8 cellular contexts compared by ENCODE assay signal in the genomic region with DNA sequence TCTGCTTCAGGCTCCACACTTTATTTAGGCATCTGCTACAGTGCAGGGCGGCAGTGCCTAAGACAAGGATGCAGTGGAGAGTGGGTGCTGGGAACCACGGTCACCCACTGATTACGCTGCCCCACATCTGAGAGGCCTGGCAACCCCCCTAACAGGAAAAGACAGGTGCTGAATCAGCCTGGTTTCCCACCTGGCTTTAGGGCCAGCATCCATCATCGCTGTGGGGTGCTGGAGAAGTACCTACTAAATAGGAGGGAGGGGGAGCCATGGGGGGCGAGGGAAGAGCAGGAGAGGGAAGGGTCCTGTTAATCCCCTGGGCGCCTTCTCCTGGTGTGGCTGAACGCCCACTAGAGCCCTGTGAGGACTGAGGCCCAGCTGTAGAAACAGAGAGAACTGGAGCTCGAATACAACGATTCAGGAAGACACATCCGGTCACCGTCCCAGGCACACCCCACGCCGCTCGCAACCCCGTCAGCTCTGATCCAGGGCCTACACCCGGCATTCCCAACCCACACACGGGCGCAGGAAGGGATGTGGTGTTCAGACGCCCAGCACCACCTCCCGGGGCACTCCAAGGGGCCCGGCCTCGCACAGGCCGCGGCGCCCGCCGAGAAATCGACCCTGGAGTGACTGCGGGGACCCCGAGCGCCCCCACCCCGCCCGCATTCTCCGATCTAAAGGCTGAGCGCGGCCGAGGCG. TPM values are rescaled to one million over a fixed set of nuclear protein-coding genes. Genes with fewer than 3 reads are reported as not detected.
DNase-seq lines count a peak whose midpoint lies in the region; ATAC-seq and TF ChIP-seq lines count a peak whose summit lies in the region.

No MANE protein-coding gene starts in this region.

- H3K79me2 ChIP-seq in SK-N-SH (ENCODE audit: insufficient read depth): peaks cover 27% of the 10 kb centered on the region; the same call in 1 of the 2 replicates

- DNase-seq in Caco-2: peak; percentile 50 to 52
- no peak for DNase-seq in SK-N-SH
- DNase-seq in MCF 10A (ENCODE audit: unreplicated experiment): peak; percentile 55
- peak; percentile 77 for DNase-seq in islet precursor cell
- peak; percentile 59 for DNase-seq in stimulated activated CD4-positive, alpha-beta T cell treated with anti-CD3 and anti-CD28 coated beads, Interleukin-15, amount 100 ng/mL, for 24 hours
- no peak for DNase-seq in COLO829 (ENCODE audit: low spot score)

- peak overlapping the region; percentile 81 for H3K9ac ChIP-seq in SK-N-SH

- H3K4me1 ChIP-seq in Caco-2 (peaks cover 19% of the 10 kb centered on the region), SK-N-SH (ENCODE audit: control insufficient read depth in 1 of 2, insufficient read depth in 2 of 2, low read depth in 1 of 2, low read length in 1 of 2) (peaks cover 12% of the 10 kb centered on the region in 2 experiments; a peak in 3 of 4 replicates)

- H3K4me3 Mint-ChIP-seq in Caco-2 (ENCODE audit: unreplicated experiment) (peak overlapping the region; percentile 67), MCF 10A (ENCODE audit: unreplicated experiment) (peak overlapping the region; percentile 74)

- TF ChIP-seq RAD21 in SK-N-SH (IDR thresholded peaks at IDR 0.05; ENCODE audit: low read length): no peak

- H3K27me3 ChIP-seq in Caco-2 (replicated peaks; ENCODE audit: control insufficient read depth, insufficient read depth, low read length) (no peaks in the 10 kb centered on the region), SK-N-SH (ENCODE audit: insufficient read depth) (no peaks in the 10 kb centered on the region)

- TF ChIP-seq EP300 in SK-N-SH (IDR thresholded peaks at IDR 0.05; ENCODE audit: borderline replicate concordance in 1 of 2, low read depth in 1 of 2, low read length in 1 of 2): no peak

- H3K4me2 ChIP-seq in SK-N-SH: peak overlapping the region; percentile 87

- no peaks in the 10 kb centered on the region for H4K20me1 ChIP-seq in SK-N-SH (ENCODE audit: insufficient read depth)

- intact Hi-C loops in Caco-2 (cut with micrococcal nuclease; ENCODE audit: unreplicated experiment): no loop called here
- intact Hi-C loops in MCF 10A (cut with micrococcal nuclease): no loop called here

- H3K27me3 Mint-ChIP-seq in Caco-2 (ENCODE audit: insufficient read depth, unreplicated experiment) (no peaks in the 10 kb centered on the region), MCF 10A (ENCODE audit: insufficient read depth, unreplicated experiment) (no peaks in the 10 kb centered on the region)

- no peaks in the 10 kb centered on the region for H3K9me2 ChIP-seq in SK-N-SH

- peak overlapping the region; percentile 55 for H2AFZ ChIP-seq in SK-N-SH (ENCODE audit: low read depth)

- no peaks in the 10 kb centered on the region for H3K9me3 ChIP-seq in Caco-2
- H3K9me3 ChIP-seq in SK-N-SH: no peaks in the 10 kb centered on the region

- H3K27ac ChIP-seq in SK-N-SH (ENCODE audit: low read depth in 2 of 2, low read length in 1 of 2): peak overlapping the region; percentile 71 to 85

- H3K36me3 ChIP-seq in Caco-2 (ENCODE audit: control insufficient read depth, insufficient read depth, low read length) (no peaks in the 10 kb centered on the region), SK-N-SH (replicated peaks in 1 of 2; ENCODE audit: control insufficient read depth in 1 of 2, insufficient read depth in 2 of 2, low read length in 1 of 2) (peaks cover 27 to 32% of the 10 kb centered on the region in 2 experiments)

- TF ChIP-seq CTCF in Caco-2 (IDR thresholded peaks at IDR 0.05; ENCODE audit: insufficient read depth in 1 of 2, low read depth in 1 of 2, low read length in 1 of 2, severe bottlenecking in 1 of 2, unreplicated experiment in 1 of 2) (no peak), SK-N-SH (IDR thresholded peaks at IDR 0.05) (no peak), MCF 10A (IDR thresholded peaks at IDR 0.05; ENCODE audit: unreplicated experiment) (no peak)

- no peaks in the 10 kb centered on the region for H3F3A ChIP-seq in SK-N-SH (replicated peaks; ENCODE audit: insufficient read depth)

- POLR2A ChIA-PET in Caco-2 (lab: Charles Lee): no interaction called here
- POLR2A ChIA-PET in SK-N-SH (lab: Yijun Ruan, JAX): interaction anchor here (0.6 to 1.4 kb wide), 3 partner anchors 11 to 97 kb away, joined by 3 to 12 read pairs (median 3); no protein-coding TSS in a partner anchor
- POLR2A ChIA-PET in MCF 10A (lab: Yijun Ruan, JAX): interaction anchor here (0.6 to 1.1 kb wide), 4 partner anchors 9 to 1196 kb away, joined by 3 to 4 read pairs (median 4); partner anchors contain the start of gene WWC2

- BruUV-seq in Caco-2 (replicated peaks; lab: Mats Ljungman, UMichigan) (no TSS peak), MCF 10A (replicated peaks; lab: Mats Ljungman, UMichigan) (no TSS peak)

- peak overlapping the region; percentile 58 for H3K27ac Mint-ChIP-seq in Caco-2 (ENCODE audit: unreplicated experiment)
- peak overlapping the region; percentile 84 for H3K27ac Mint-ChIP-seq in MCF 10A (ENCODE audit: low read depth, unreplicated experiment)

- ATAC-seq in GM19467 (IDR thresholded peaks at IDR 0.05; ENCODE audit: unreplicated experiment) (peak; percentile 20), HG03558 (IDR thresholded peaks at IDR 0.05; ENCODE audit: extremely low read depth, unreplicated experiment) (peak; percentile 6)

- H3K4me1 Mint-ChIP-seq in Caco-2 (ENCODE audit: low read depth, unreplicated experiment) (peaks cover 32% of the 10 kb centered on the region), MCF 10A (ENCODE audit: insufficient read depth, unreplicated experiment) (peaks cover 13% of the 10 kb centered on the region)

- 43% methylated on average over 11 of the region's 38 CpGs for WGBS in SK-N-SH (ENCODE audit: low lambda C conversion rate)

- H3K9me3 Mint-ChIP-seq in Caco-2 (ENCODE audit: unreplicated experiment): no peaks in the 10 kb centered on the region
- H3K9me3 Mint-ChIP-seq in MCF 10A (ENCODE audit: unreplicated experiment): no peaks in the 10 kb centered on the region

- H3K36me3 Mint-ChIP-seq in Caco-2 (ENCODE audit: insufficient read depth, unreplicated experiment) (peaks cover 19% of the 10 kb centered on the region), MCF 10A (ENCODE audit: insufficient read depth, unreplicated experiment) (peaks cover 26% of the 10 kb centered on the region)

- H3K4me3 ChIP-seq in Caco-2 (ENCODE audit: low read depth, low read length) (peak overlapping the region; percentile 84), SK-N-SH (ENCODE audit: low read depth in 2 of 2, low read length in 1 of 2) (peak overlapping the region; percentile 60 to 86)

- CTCF ChIA-PET in Caco-2 (lab: Charles Lee) (interaction anchor here (0.6 to 1.2 kb wide), 2 partner anchors 9 to 532 kb away, joined by 3 to 4 read pairs; no protein-coding TSS in a partner anchor), SK-N-SH (lab: Yijun Ruan, JAX) (interaction anchor here (0.6 to 1.1 kb wide), 3 partner anchors 9 to 771 kb away, joined by 3 to 4 read pairs (median 4); no protein-coding TSS in a partner anchor), MCF 10A (lab: Yijun Ruan, JAX) (interaction anchor here (1.1 kb wide), 1 partner anchor 188 kb away, joined by 3 read pairs; no protein-coding TSS in a partner anchor)

TF ChIP-seq in SK-N-SH, 30 proteins besides CTCF, POLR2A, EP300 and RAD21:
- no peak for TF ChIP-seq EZH2phosphoT487 (IDR thresholded peaks at IDR 0.05; ENCODE audit: borderline replicate concordance, low read depth)
- TF ChIP-seq MEF2A (IDR thresholded peaks at IDR 0.05; ENCODE audit: borderline replicate concordance, low read depth): no peak
- no peak for TF ChIP-seq CHD2 (IDR thresholded peaks at IDR 0.05; ENCODE audit: low read length, partially characterized antibody)
- TF ChIP-seq, protein P1, sequence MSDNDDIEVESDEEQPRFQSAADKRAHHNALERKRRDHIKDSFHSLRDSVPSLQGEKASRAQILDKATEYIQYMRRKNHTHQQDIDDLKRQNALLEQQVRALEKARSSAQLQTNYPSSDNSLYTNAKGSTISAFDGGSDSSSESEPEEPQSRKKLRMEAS (IDR thresholded peaks at IDR 0.05; ENCODE audit: low read depth): no peak
- no peak for TF ChIP-seq USF1 (IDR thresholded peaks at IDR 0.05; ENCODE audit: borderline replicate concordance, low read depth)
- TF ChIP-seq, protein P2, sequence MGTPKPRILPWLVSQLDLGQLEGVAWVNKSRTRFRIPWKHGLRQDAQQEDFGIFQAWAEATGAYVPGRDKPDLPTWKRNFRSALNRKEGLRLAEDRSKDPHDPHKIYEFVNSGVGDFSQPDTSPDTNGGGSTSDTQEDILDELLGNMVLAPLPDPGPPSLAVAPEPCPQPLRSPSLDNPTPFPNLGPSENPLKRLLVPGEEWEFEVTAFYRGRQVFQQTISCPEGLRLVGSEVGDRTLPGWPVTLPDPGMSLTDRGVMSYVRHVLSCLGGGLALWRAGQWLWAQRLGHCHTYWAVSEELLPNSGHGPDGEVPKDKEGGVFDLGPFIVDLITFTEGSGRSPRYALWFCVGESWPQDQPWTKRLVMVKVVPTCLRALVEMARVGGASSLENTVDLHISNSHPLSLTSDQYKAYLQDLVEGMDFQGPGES (IDR thresholded peaks at IDR 0.05; ENCODE audit: low read depth, low read length): no peak
- TF ChIP-seq RCOR1 (IDR thresholded peaks at IDR 0.05; ENCODE audit: low read length): no peak

RNA-seq across cellular contexts. Expression of gene DCTD, which starts 0.6 kb away (rescaled TPM):
- total RNA-seq in Caco-2 (2022) (70.9 and 79.0 TPM in 2 replicates), MCF 10A (2022) (168 and 180 TPM in 2 replicates)
- polyA plus RNA-seq in SK-N-SH (2012; rRNA removed): 123 and 145 TPM in 2 replicates
- polyA plus RNA-seq in SK-N-SH (2012; cell fraction: cytosol; rRNA removed): 144 and 145 TPM in 2 replicates
- polyA plus RNA-seq in SK-N-SH (2012; cell fraction: nucleus; rRNA removed): 170 and 193 TPM in 2 replicates

Comparison
In these comparisons a context has a peak if more than half of its experiments do, and no peak if none do; other contexts are left out.
1. DNase-seq: peak in Caco-2 (2 of 2), MCF 10A (single experiment), islet precursor cell (single experiment) and stimulated activated CD4-positive, alpha-beta T cell treated with anti-CD3 and anti-CD28 coated beads, Interleukin-15, amount 100 ng/mL, for 24 hours (single experiment); none in SK-N-SH (single experiment) and COLO829 (single experiment).